ENCODE assay signal across 1 cellular context in the genomic region with DNA sequence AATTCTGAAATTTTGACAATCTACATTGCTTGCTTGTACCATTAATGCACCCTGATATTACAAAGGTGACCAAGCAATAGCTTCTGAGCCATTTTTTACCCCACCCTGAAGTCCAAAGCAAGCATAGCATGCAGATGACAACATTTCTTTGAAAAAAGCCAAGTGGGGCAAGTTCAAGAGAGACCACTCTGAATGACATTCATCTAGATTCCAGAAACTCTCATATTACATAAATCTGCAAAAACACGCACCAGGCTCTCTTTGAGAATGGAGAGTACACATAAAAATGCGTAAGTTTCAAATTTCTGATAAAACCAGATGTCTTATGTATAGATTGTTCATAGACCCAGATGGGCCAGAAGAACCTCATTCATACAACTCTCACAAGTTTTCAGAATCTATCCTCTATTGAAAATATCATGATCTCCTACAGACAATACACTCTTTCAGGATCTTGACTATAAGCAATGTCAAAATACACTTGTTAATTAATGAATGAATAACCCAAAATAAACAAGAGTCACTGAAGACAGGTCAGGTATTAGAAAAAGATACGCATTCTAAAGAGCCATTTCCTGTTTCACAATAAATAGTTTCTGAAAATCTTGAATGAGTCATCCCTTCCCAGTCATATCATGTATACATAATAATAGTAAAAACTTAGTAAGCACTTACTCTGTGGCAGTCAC.
TF ChIP-seq lines count a peak whose summit lies in the region.

No MANE protein-coding gene starts in this region.

TF ChIP-seq in HepG2, 621 proteins besides CTCF, POLR2A, EP300 and RAD21 (continued from another document and continues in another):
- TF ChIP-seq, protein P1, sequence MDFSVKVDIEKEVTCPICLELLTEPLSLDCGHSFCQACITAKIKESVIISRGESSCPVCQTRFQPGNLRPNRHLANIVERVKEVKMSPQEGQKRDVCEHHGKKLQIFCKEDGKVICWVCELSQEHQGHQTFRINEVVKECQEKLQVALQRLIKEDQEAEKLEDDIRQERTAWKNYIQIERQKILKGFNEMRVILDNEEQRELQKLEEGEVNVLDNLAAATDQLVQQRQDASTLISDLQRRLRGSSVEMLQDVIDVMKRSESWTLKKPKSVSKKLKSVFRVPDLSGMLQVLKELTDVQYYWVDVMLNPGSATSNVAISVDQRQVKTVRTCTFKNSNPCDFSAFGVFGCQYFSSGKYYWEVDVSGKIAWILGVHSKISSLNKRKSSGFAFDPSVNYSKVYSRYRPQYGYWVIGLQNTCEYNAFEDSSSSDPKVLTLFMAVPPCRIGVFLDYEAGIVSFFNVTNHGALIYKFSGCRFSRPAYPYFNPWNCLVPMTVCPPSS (IDR thresholded peaks at IDR 0.05), result no peak
- TF ChIP-seq, protein P2, sequence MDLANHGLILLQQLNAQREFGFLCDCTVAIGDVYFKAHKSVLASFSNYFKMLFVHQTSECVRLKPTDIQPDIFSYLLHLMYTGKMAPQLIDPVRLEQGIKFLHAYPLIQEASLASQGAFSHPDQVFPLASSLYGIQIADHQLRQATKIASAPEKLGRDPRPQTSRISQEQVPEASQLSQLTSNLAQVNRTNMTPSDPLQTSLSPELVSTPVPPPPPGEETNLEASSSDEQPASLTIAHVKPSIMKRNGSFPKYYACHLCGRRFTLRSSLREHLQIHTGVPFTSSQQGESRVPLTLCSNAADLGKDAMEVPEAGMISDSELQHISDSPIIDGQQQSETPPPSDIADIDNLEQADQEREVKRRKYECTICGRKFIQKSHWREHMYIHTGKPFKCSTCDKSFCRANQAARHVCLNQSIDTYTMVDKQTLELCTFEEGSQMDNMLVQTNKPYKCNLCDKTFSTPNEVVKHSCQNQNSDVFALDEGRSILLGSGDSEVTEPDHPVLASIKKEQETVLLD (CRISPR knock-in tag; IDR thresholded peaks at IDR 0.05; ENCODE audit: low read depth), result no peak
- no peak for TF ChIP-seq AGO1 (IDR thresholded peaks at IDR 0.05; ENCODE audit: low read depth, low read length, poor library complexity, severe bottlenecking)
- TF ChIP-seq RBM22 (optimal IDR thresholded peaks at IDR 0.05; ENCODE audit: low read length), result no peak
- no peak for TF ChIP-seq TSC22D2 (CRISPR knock-in tag; IDR thresholded peaks at IDR 0.05; ENCODE audit: borderline replicate concordance)
- TF ChIP-seq, protein P3, sequence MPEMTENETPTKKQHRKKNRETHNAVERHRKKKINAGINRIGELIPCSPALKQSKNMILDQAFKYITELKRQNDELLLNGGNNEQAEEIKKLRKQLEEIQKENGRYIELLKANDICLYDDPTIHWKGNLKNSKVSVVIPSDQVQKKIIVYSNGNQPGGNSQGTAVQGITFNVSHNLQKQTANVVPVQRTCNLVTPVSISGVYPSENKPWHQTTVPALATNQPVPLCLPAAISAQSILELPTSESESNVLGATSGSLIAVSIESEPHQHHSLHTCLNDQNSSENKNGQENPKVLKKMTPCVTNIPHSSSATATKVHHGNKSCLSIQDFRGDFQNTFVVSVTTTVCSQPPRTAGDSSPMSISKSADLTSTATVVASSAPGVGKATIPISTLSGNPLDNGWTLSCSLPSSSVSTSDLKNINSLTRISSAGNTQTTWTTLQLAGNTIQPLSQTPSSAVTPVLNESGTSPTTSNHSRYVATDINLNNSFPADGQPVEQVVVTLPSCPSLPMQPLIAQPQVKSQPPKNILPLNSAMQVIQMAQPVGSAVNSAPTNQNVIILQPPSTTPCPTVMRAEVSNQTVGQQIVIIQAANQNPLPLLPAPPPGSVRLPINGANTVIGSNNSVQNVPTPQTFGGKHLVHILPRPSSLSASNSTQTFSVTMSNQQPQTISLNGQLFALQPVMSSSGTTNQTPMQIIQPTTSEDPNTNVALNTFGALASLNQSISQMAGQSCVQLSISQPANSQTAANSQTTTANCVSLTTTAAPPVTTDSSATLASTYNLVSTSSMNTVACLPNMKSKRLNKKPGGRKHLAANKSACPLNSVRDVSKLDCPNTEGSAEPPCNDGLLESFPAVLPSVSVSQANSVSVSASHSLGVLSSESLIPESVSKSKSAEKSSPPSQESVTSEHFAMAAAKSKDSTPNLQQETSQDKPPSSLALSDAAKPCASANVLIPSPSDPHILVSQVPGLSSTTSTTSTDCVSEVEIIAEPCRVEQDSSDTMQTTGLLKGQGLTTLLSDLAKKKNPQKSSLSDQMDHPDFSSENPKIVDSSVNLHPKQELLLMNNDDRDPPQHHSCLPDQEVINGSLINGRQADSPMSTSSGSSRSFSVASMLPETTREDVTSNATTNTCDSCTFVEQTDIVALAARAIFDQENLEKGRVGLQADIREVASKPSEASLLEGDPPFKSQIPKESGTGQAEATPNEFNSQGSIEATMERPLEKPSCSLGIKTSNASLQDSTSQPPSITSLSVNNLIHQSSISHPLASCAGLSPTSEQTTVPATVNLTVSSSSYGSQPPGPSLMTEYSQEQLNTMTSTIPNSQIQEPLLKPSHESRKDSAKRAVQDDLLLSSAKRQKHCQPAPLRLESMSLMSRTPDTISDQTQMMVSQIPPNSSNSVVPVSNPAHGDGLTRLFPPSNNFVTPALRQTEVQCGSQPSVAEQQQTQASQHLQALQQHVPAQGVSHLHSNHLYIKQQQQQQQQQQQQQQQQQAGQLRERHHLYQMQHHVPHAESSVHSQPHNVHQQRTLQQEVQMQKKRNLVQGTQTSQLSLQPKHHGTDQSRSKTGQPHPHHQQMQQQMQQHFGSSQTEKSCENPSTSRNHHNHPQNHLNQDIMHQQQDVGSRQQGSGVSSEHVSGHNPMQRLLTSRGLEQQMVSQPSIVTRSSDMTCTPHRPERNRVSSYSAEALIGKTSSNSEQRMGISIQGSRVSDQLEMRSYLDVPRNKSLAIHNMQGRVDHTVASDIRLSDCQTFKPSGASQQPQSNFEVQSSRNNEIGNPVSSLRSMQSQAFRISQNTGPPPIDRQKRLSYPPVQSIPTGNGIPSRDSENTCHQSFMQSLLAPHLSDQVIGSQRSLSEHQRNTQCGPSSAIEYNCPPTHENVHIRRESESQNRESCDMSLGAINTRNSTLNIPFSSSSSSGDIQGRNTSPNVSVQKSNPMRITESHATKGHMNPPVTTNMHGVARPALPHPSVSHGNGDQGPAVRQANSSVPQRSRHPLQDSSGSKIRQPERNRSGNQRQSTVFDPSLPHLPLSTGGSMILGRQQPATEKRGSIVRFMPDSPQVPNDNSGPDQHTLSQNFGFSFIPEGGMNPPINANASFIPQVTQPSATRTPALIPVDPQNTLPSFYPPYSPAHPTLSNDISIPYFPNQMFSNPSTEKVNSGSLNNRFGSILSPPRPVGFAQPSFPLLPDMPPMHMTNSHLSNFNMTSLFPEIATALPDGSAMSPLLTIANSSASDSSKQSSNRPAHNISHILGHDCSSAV (CRISPR knock-in tag; IDR thresholded peaks at IDR 0.05; ENCODE audit: borderline replicate concordance), result no peak
- TF ChIP-seq ZNF253 (CRISPR knock-in tag; IDR thresholded peaks at IDR 0.05; ENCODE audit: borderline replicate concordance), result no peak
- peak; percentile 71; the same call in 1 of the 2 replicates for TF ChIP-seq SOX5 (CRISPR knock-in tag; IDR thresholded peaks at IDR 0.05; ENCODE audit: borderline replicate concordance)
- TF ChIP-seq ZNF562 (CRISPR knock-in tag; IDR thresholded peaks at IDR 0.05; ENCODE audit: borderline replicate concordance), result no peak
- TF ChIP-seq, protein P4, sequence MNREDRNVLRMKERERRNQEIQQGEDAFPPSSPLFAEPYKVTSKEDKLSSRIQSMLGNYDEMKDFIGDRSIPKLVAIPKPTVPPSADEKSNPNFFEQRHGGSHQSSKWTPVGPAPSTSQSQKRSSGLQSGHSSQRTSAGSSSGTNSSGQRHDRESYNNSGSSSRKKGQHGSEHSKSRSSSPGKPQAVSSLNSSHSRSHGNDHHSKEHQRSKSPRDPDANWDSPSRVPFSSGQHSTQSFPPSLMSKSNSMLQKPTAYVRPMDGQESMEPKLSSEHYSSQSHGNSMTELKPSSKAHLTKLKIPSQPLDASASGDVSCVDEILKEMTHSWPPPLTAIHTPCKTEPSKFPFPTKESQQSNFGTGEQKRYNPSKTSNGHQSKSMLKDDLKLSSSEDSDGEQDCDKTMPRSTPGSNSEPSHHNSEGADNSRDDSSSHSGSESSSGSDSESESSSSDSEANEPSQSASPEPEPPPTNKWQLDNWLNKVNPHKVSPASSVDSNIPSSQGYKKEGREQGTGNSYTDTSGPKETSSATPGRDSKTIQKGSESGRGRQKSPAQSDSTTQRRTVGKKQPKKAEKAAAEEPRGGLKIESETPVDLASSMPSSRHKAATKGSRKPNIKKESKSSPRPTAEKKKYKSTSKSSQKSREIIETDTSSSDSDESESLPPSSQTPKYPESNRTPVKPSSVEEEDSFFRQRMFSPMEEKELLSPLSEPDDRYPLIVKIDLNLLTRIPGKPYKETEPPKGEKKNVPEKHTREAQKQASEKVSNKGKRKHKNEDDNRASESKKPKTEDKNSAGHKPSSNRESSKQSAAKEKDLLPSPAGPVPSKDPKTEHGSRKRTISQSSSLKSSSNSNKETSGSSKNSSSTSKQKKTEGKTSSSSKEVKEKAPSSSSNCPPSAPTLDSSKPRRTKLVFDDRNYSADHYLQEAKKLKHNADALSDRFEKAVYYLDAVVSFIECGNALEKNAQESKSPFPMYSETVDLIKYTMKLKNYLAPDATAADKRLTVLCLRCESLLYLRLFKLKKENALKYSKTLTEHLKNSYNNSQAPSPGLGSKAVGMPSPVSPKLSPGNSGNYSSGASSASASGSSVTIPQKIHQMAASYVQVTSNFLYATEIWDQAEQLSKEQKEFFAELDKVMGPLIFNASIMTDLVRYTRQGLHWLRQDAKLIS (CRISPR knock-in tag; IDR thresholded peaks at IDR 0.05), result no peak
- TF ChIP-seq GATAD2A (CRISPR knock-in tag; IDR thresholded peaks at IDR 0.05), result peak; percentile 65
- no peak for TF ChIP-seq IRF2 (CRISPR knock-in tag; IDR thresholded peaks at IDR 0.05)
- TF ChIP-seq, protein P5, sequence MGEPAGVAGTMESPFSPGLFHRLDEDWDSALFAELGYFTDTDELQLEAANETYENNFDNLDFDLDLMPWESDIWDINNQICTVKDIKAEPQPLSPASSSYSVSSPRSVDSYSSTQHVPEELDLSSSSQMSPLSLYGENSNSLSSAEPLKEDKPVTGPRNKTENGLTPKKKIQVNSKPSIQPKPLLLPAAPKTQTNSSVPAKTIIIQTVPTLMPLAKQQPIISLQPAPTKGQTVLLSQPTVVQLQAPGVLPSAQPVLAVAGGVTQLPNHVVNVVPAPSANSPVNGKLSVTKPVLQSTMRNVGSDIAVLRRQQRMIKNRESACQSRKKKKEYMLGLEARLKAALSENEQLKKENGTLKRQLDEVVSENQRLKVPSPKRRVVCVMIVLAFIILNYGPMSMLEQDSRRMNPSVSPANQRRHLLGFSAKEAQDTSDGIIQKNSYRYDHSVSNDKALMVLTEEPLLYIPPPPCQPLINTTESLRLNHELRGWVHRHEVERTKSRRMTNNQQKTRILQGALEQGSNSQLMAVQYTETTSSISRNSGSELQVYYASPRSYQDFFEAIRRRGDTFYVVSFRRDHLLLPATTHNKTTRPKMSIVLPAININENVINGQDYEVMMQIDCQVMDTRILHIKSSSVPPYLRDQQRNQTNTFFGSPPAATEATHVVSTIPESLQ (CRISPR knock-in tag; conservative IDR thresholded peaks at IDR 0.05), result no peak
- no peak for TF ChIP-seq MBNL3 (CRISPR knock-in tag; conservative IDR thresholded peaks at IDR 0.05)
- TF ChIP-seq, protein P6, sequence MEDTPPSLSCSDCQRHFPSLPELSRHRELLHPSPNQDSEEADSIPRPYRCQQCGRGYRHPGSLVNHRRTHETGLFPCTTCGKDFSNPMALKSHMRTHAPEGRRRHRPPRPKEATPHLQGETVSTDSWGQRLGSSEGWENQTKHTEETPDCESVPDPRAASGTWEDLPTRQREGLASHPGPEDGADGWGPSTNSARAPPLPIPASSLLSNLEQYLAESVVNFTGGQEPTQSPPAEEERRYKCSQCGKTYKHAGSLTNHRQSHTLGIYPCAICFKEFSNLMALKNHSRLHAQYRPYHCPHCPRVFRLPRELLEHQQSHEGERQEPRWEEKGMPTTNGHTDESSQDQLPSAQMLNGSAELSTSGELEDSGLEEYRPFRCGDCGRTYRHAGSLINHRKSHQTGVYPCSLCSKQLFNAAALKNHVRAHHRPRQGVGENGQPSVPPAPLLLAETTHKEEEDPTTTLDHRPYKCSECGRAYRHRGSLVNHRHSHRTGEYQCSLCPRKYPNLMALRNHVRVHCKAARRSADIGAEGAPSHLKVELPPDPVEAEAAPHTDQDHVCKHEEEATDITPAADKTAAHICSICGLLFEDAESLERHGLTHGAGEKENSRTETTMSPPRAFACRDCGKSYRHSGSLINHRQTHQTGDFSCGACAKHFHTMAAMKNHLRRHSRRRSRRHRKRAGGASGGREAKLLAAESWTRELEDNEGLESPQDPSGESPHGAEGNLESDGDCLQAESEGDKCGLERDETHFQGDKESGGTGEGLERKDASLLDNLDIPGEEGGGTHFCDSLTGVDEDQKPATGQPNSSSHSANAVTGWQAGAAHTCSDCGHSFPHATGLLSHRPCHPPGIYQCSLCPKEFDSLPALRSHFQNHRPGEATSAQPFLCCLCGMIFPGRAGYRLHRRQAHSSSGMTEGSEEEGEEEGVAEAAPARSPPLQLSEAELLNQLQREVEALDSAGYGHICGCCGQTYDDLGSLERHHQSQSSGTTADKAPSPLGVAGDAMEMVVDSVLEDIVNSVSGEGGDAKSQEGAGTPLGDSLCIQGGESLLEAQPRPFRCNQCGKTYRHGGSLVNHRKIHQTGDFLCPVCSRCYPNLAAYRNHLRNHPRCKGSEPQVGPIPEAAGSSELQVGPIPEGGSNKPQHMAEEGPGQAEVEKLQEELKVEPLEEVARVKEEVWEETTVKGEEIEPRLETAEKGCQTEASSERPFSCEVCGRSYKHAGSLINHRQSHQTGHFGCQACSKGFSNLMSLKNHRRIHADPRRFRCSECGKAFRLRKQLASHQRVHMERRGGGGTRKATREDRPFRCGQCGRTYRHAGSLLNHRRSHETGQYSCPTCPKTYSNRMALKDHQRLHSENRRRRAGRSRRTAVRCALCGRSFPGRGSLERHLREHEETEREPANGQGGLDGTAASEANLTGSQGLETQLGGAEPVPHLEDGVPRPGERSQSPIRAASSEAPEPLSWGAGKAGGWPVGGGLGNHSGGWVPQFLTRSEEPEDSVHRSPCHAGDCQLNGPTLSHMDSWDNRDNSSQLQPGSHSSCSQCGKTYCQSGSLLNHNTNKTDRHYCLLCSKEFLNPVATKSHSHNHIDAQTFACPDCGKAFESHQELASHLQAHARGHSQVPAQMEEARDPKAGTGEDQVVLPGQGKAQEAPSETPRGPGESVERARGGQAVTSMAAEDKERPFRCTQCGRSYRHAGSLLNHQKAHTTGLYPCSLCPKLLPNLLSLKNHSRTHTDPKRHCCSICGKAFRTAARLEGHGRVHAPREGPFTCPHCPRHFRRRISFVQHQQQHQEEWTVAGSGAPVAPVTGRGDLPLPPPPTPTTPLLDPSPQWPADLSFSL (CRISPR knock-in tag; IDR thresholded peaks at IDR 0.05), result no peak
- TF ChIP-seq POLR2AphosphoS5 (IDR thresholded peaks at IDR 0.05; ENCODE audit: low read depth, low read length), result no peak
- no peak for TF ChIP-seq MED13 (CRISPR knock-in tag; IDR thresholded peaks at IDR 0.05)
- TF ChIP-seq RFXAP (CRISPR knock-in tag; IDR thresholded peaks at IDR 0.05; ENCODE audit: borderline replicate concordance), result no peak
- TF ChIP-seq CBX1 (IDR thresholded peaks at IDR 0.05; ENCODE audit: low read depth), result no peak
- no peak for TF ChIP-seq KAT2B (IDR thresholded peaks at IDR 0.05; ENCODE audit: borderline replicate concordance, low read depth, low read length)
- TF ChIP-seq ZNF343 (CRISPR knock-in tag; IDR thresholded peaks at IDR 0.05), result no peak
- TF ChIP-seq, protein P7, sequence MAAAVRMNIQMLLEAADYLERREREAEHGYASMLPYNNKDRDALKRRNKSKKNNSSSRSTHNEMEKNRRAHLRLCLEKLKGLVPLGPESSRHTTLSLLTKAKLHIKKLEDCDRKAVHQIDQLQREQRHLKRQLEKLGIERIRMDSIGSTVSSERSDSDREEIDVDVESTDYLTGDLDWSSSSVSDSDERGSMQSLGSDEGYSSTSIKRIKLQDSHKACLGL (CRISPR knock-in tag; IDR thresholded peaks at IDR 0.05), result no peak
- no peak; the same call in 1 of the 2 replicates for TF ChIP-seq THAP11 (CRISPR knock-in tag; IDR thresholded peaks at IDR 0.05)
